ENCODE assay signal across 8 cellular contexts in genomic region chr21:33541105-33541711, GRCh38. TPM values are rescaled to one million over a fixed set of nuclear protein-coding genes. Genes with fewer than 3 reads are reported as not detected.
DNase-seq lines count a peak whose midpoint lies in the region; ATAC-seq and TF ChIP-seq lines count a peak whose summit lies in the region.

No MANE protein-coding gene starts in this region.

- peaks cover 35% of the 10 kb centered on the region for H3K4me1 Mint-ChIP-seq in activated naive CD4-positive, alpha-beta T cell treated with anti-CD3 and anti-CD28 coated beads, Interleukin-2, amount 50 U/mL, for 24 hours

- peak overlapping the region; percentile 100 for H3K27ac Mint-ChIP-seq in activated naive CD4-positive, alpha-beta T cell treated with anti-CD3 and anti-CD28 coated beads, Interleukin-2, amount 50 U/mL, for 24 hours

- TF ChIP-seq CTCF in spleen (IDR thresholded peaks at IDR 0.05 in 8 of 11, conservative IDR thresholded peaks at IDR 0.05 in 3 of 11) = no peak

- H3K36me3 ChIP-seq in spleen = peaks cover 0 to 36% (median 27%) of the 10 kb centered on the region in 6 donors

- no peaks in the 10 kb centered on the region for H3K9me3 ChIP-seq in spleen

- H3K4me1 ChIP-seq in spleen = peaks cover 14 to 56% (median 48%) of the 10 kb centered on the region in 6 donors

- peak overlapping the region; percentile 96 to 99 (median 98) for H3K27ac ChIP-seq in spleen

- no peaks in the 10 kb centered on the region for H3K27me3 ChIP-seq in spleen (replicated peaks in 1 of 7)

- H3K4me3 ChIP-seq in iPS-11a (ENCODE audit: low read depth, low read length) = peak overlapping the region; percentile 92
- H3K4me3 ChIP-seq in spleen = peak overlapping the region; percentile 67 to 90 (median 83)

- peak; percentile 52 for DNase-seq in Caki2 (ENCODE audit: low read depth)
- peak; percentile 59 for DNase-seq in KBM-7
- DNase-seq in spleen = no peak
- no peak for DNase-seq in iPS-NIHi7 (ENCODE audit: extremely low spot score)

- no peaks in the 10 kb centered on the region for H3K27me3 Mint-ChIP-seq in activated naive CD4-positive, alpha-beta T cell treated with anti-CD3 and anti-CD28 coated beads, Interleukin-2, amount 50 U/mL, for 24 hours

- WGBS in spleen, 5 donors = 39 to 48% (median 42%) methylated on average over 19 of the region's 19 CpGs

- peak overlapping the region; percentile 97 for H3K4me3 Mint-ChIP-seq in activated naive CD4-positive, alpha-beta T cell treated with anti-CD3 and anti-CD28 coated beads, Interleukin-2, amount 50 U/mL, for 24 hours

- in situ Hi-C loops in Caki2 (cut with HindIII; ENCODE audit: low pct_unique_long_range_greater_than_20kb, low sequenced_read_pairs) (no loop called here), KBM-7 (cut with MboI; ENCODE audit: low pct_unique_long_range_greater_than_20kb, low sequenced_read_pairs) (no loop called here)

- TF ChIP-seq POLR2A in spleen (IDR thresholded peaks at IDR 0.05) = no peak

- intact Hi-C loops in spleen (cut with DNase I; ENCODE audit: low total_unique reads) = no loop called here

- peaks cover 21% of the 10 kb centered on the region for H3K36me3 Mint-ChIP-seq in activated naive CD4-positive, alpha-beta T cell treated with anti-CD3 and anti-CD28 coated beads, Interleukin-2, amount 50 U/mL, for 24 hours

- no peaks in the 10 kb centered on the region for H3K9me3 Mint-ChIP-seq in activated naive CD4-positive, alpha-beta T cell treated with anti-CD3 and anti-CD28 coated beads, Interleukin-2, amount 50 U/mL, for 24 hours

- ATAC-seq in HG02885 (IDR thresholded peaks at IDR 0.05; ENCODE audit: poor library complexity, unreplicated experiment) (no peak), HG03196 (IDR thresholded peaks at IDR 0.05; ENCODE audit: unreplicated experiment) (no peak)

RNA-seq across cellular contexts. Expression of gene GART, which starts 0.7 kb away (rescaled TPM):
- total RNA-seq in Caki2 (2014; rRNA removed; shearing (Covaris generic); ENCODE audit: low replicate concordance) = 20.9 and 37.4 TPM in 2 replicates
- 100 to 1,000 TPM in 3 of 7 donors, 10 to 100 TPM in 4; 58.9 to 113 (median 73.9) TPM for total RNA-seq in spleen
- polyA plus RNA-seq in spleen = 10 to 100 TPM; 14.3 to 24.8 (median 20.1) TPM

RNA-seq across cellular contexts. Expression of gene SON, which starts 1.6 kb away (rescaled TPM):
- 66.6 and 409 TPM in 2 replicates for total RNA-seq in Caki2 (2014; rRNA removed; shearing (Covaris generic); ENCODE audit: low replicate concordance)
- 100 to 1,000 TPM; 309 to 427 (median 373) TPM for total RNA-seq in spleen
- polyA plus RNA-seq in spleen = 100 to 1,000 TPM in 2 of 3 donors, 10 to 100 TPM in 1; 89.0 to 210 (median 159) TPM

RNA-seq across cellular contexts. Expression of gene DONSON, which starts 47.3 kb away (rescaled TPM):
- 44.7 and 63.5 TPM in 2 replicates for total RNA-seq in Caki2 (2014; rRNA removed; shearing (Covaris generic); ENCODE audit: low replicate concordance)
- 10 to 100 TPM in 1 of 7 donors, 1 to 10 TPM in 6; 5.8 to 13.5 (median 6.4) TPM for total RNA-seq in spleen
- polyA plus RNA-seq in spleen = 1 to 10 TPM; 8.1 to 8.9 (median 8.5) TPM

RNA-seq across cellular contexts. Expression of gene DNAJC28, which starts 49.7 kb away (rescaled TPM):
- total RNA-seq in Caki2 (2014; rRNA removed; shearing (Covaris generic); ENCODE audit: low replicate concordance) = not detected in 2 replicates
- total RNA-seq in spleen = 1 to 10 TPM in 5 of 7 donors, under 1 TPM in 2; 0.42 to 4.6 (median 2.1) TPM
- 1 to 10 TPM in 1 of 3 donors, under 1 TPM in 2; 0.86 to 1.2 (median 0.87) TPM for polyA plus RNA-seq in spleen

Comparison
In these comparisons a context has a peak if more than half of its experiments do, and no peak if none do; other contexts are left out.
1. DNase-seq: peak in Caki2 (single experiment) and KBM-7 (single experiment); none in spleen (single experiment) and iPS-NIHi7 (single experiment).